9 cellular contexts compared by ENCODE assay signal in genomic region chr11:16902182-16902581, GRCh38.
DNase-seq lines count a peak whose midpoint lies in the region; ATAC-seq and TF ChIP-seq lines count a peak whose summit lies in the region.
"Had no signal": no experiment of that assay in that cellular context is flagged by ENCODE, and none has a peak within 500 bp of the region (broad histone marks: within the 10 kb centered on the region; RNA-seq: fewer than 3 reads in every experiment).

No MANE protein-coding gene starts in this region.

- intact Hi-C loops in A673 (cut with micrococcal nuclease; ENCODE audit: unreplicated experiment): no loop called here

- CTCF ChIA-PET in A673 (lab: Charles Lee): interaction anchor here (0.6 kb wide), 1 partner anchor 32 kb away, joined by 5 read pairs; no protein-coding TSS in a partner anchor

- H3K4me1 ChIP-seq in A673 (ENCODE audit: insufficient read depth, low read length, poor library complexity, severe bottlenecking): peaks cover 51% of the 10 kb centered on the region

- no peaks in the 10 kb centered on the region for H3K36me3 ChIP-seq in A673 (ENCODE audit: insufficient read depth, low read length, poor library complexity, severe bottlenecking)

- BruUV-seq in A673 (replicated peaks; lab: Mats Ljungman, UMichigan): no TSS peak

- peak overlapping the region; percentile 72 for H3K27ac ChIP-seq in A673 (ENCODE audit: low read depth, low read length, poor library complexity, severe bottlenecking)

- H3K27me3 ChIP-seq in A673 (replicated peaks; ENCODE audit: insufficient read depth, low read depth, low read length, poor library complexity): no peaks in the 10 kb centered on the region

- peak; percentile 68 for ATAC-seq in GM19328 (IDR thresholded peaks at IDR 0.05; ENCODE audit: unreplicated experiment)
- peak; percentile 79 for ATAC-seq in HG03097 (IDR thresholded peaks at IDR 0.05; ENCODE audit: low FRiP score, unreplicated experiment)

- H3K4me3 ChIP-seq in A673 (ENCODE audit: low read depth, low read length, poor library complexity, severe bottlenecking): no peak overlapping the region

- no peak for TF ChIP-seq CTCF in A673 (conservative IDR thresholded peaks at IDR 0.05; ENCODE audit: low read depth, low read length)

- DNase-seq in A673 (ENCODE audit: low spot score) (no peak), SIG-M5 treated with dmso at 0.1 percent for 504 hours (lab: John Stamatoyannopoulos, UW; ENCODE audit: unreplicated experiment) (no peak), AG08396 (ENCODE audit: low spot score) (no peak), NCI-H1417 (lab: John Stamatoyannopoulos, UW) (no peak)
- peak; percentile 43 for DNase-seq in activated naive CD4-positive, alpha-beta T cell treated with anti-CD3 and anti-CD28 coated beads, Interleukin-2, amount 50 U/mL, for 16 hours
- DNase-seq in effector CD4-positive, alpha-beta T cell: no peak
- DNase-seq: DMS79 had no signal

- POLR2A ChIA-PET in A673 (lab: Charles Lee; ENCODE audit: low non-redundant PET): no interaction called here

- no peaks in the 10 kb centered on the region for H3K9me3 ChIP-seq in A673 (ENCODE audit: low read depth, low read length, poor library complexity, severe bottlenecking)
